Comparison of ENCODE assay signal across 18 cellular contexts in the genomic region with DNA sequence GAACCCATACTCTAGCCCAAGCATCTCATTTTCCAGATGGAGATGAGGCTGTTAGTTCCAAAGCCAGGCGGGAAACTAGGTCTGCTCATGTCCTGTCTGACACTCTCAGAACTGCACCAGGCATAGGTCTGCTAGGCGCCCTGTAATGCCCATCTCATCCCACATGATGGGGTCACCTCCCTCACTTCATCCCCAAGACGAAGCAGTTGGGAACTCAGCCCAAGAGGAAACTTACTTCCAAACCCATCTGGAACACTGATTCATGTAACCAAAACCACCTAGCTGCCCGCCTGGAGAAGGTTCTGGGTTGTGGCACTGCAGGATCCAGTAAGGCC.
DNase-seq lines count a peak whose midpoint lies in the region; ATAC-seq and TF ChIP-seq lines count a peak whose summit lies in the region.
"Had no signal": no experiment of that assay in that cellular context is flagged by ENCODE, and none has a peak within 500 bp of the region (broad histone marks: within the 10 kb centered on the region; RNA-seq: fewer than 3 reads in every experiment).

No MANE protein-coding gene starts in this region.

- peak overlapping the region; percentile 53 for H3K27ac ChIP-seq in layer of hippocampus (ENCODE audit: low read depth, low read length)
- H3K27ac ChIP-seq: left lung, neural progenitor cell, psoas muscle had no signal

- DNase-seq in A172 (ENCODE audit: low spot score) (peak; percentile 55), H4 (ENCODE audit: low spot score) (peak; percentile 21)
- DNase-seq: effector CD8-positive, alpha-beta T cell; GDM1; GOT3; left lung; psoas muscle; stimulated activated CD4-positive, alpha-beta T cell treated with anti-CD3 and anti-CD28 coated beads, Interleukin-4, amount 100 ng/mL, for 24 hours; stimulated activated naive CD8-positive, alpha-beta T cell treated with anti-CD3 and anti-CD28 coated beads, Interleukin-15, amount 100 ng/mL, for 72 hours; T-cell had no signal

- ATAC-seq in SK-N-SH treated with all-trans-retinoic acid at 6 μM for 48 hours (peak; percentile 66), HG02973 (IDR thresholded peaks at IDR 0.05; ENCODE audit: unreplicated experiment) (no peak), GM21825 (IDR thresholded peaks at IDR 0.05; ENCODE audit: unreplicated experiment) (no peak), GM21423 (IDR thresholded peaks at IDR 0.05; ENCODE audit: unreplicated experiment) (no peak), HG03432 (IDR thresholded peaks at IDR 0.05; ENCODE audit: unreplicated experiment) (no peak)
- ATAC-seq: mucosa of descending colon; stimulated activated naive CD8-positive, alpha-beta T cell treated with anti-CD3 and anti-CD28 coated beads, Interleukin-15, amount 100 ng/mL, for 72 hours; T-cell had no signal

- no peaks in the 10 kb centered on the region for H3K27me3 ChIP-seq in layer of hippocampus (ENCODE audit: control insufficient read depth, insufficient read depth, low read length)

TF ChIP-seq in SK-N-SH treated with all-trans-retinoic acid at 6 μM for 48 hours, 23 proteins besides CTCF, POLR2A, EP300 and RAD21:
- TF ChIP-seq ZNF8 (CRISPR knock-in tag; IDR thresholded peaks at IDR 0.05) (no peak), ESRRG (CRISPR knock-in tag; IDR thresholded peaks at IDR 0.05) (no peak), CSDC2 (CRISPR knock-in tag; IDR thresholded peaks at IDR 0.05) (no peak), OSR1 (CRISPR knock-in tag; IDR thresholded peaks at IDR 0.05) (no peak), PPARA (CRISPR knock-in tag; IDR thresholded peaks at IDR 0.05; ENCODE audit: borderline replicate concordance) (no peak), BACH2 (CRISPR knock-in tag; IDR thresholded peaks at IDR 0.05; ENCODE audit: borderline replicate concordance) (no peak), TCF4 (CRISPR knock-in tag; IDR thresholded peaks at IDR 0.05; ENCODE audit: borderline replicate concordance) (no peak)
- TF ChIP-seq, protein P1, sequence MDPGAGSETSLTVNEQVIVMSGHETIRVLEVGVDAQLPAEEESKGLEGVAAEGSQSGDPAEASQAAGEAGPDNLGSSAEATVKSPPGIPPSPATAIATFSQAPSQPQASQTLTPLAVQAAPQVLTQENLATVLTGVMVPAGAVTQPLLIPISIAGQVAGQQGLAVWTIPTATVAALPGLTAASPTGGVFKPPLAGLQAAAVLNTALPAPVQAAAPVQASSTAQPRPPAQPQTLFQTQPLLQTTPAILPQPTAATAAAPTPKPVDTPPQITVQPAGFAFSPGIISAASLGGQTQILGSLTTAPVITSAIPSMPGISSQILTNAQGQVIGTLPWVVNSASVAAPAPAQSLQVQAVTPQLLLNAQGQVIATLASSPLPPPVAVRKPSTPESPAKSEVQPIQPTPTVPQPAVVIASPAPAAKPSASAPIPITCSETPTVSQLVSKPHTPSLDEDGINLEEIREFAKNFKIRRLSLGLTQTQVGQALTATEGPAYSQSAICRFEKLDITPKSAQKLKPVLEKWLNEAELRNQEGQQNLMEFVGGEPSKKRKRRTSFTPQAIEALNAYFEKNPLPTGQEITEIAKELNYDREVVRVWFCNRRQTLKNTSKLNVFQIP (CRISPR knock-in tag; IDR thresholded peaks at IDR 0.05; ENCODE audit: borderline replicate concordance, low read depth): no peak
- TF ChIP-seq, protein P2, sequence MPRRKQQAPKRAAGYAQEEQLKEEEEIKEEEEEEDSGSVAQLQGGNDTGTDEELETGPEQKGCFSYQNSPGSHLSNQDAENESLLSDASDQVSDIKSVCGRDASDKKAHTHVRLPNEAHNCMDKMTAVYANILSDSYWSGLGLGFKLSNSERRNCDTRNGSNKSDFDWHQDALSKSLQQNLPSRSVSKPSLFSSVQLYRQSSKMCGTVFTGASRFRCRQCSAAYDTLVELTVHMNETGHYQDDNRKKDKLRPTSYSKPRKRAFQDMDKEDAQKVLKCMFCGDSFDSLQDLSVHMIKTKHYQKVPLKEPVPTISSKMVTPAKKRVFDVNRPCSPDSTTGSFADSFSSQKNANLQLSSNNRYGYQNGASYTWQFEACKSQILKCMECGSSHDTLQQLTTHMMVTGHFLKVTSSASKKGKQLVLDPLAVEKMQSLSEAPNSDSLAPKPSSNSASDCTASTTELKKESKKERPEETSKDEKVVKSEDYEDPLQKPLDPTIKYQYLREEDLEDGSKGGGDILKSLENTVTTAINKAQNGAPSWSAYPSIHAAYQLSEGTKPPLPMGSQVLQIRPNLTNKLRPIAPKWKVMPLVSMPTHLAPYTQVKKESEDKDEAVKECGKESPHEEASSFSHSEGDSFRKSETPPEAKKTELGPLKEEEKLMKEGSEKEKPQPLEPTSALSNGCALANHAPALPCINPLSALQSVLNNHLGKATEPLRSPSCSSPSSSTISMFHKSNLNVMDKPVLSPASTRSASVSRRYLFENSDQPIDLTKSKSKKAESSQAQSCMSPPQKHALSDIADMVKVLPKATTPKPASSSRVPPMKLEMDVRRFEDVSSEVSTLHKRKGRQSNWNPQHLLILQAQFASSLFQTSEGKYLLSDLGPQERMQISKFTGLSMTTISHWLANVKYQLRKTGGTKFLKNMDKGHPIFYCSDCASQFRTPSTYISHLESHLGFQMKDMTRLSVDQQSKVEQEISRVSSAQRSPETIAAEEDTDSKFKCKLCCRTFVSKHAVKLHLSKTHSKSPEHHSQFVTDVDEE (CRISPR knock-in tag; IDR thresholded peaks at IDR 0.05): no peak
